In the genomic region with DNA sequence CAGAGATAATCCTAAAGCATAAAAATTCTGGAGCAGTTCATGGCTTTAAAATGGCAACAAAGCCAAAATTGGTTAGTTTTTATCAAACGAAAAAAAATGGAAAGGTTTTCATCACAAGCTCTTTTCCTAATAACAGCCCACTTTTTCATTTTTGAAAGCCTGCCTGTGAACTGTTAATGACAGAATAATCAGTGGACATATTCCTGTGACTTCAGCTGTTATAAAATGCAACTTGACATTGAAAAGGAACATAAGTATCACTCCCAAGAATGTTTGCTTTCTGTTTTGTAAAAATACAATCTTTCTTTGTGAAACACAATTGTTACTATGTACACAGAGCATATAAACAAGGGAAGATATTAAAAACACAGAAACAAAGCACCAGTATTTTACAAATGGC, we compare ENCODE assay signal across 14 cellular contexts. TPM values are rescaled to one million over a fixed set of nuclear protein-coding genes. Genes with fewer than 3 reads are reported as not detected.
"Had no signal": no experiment of that assay in that cellular context is flagged by ENCODE, and none has a peak within 500 bp of the region (broad histone marks: within the 10 kb centered on the region; RNA-seq: fewer than 3 reads in every experiment).

No MANE protein-coding gene starts in this region.

- H3K27ac ChIP-seq: cardiac muscle cell, esophagus muscularis mucosa, neural progenitor cell, tibial artery, VCaP had no signal

- H3K27me3 ChIP-seq: cardiac muscle cell, esophagus muscularis mucosa, neural progenitor cell, tibial artery had no signal

- H3K4me2 ChIP-seq: neural progenitor cell had no signal

- H3K36me3 Mint-ChIP-seq: neural progenitor cell had no signal

- ATAC-seq: activated CD8-positive, alpha-beta T cell treated with anti-CD3 and anti-CD28 coated beads, Interleukin-2, amount 10 ng/mL, durations not matched to agents 7 days and 5 days; left ventricle myocardium superior had no signal

- H3K27ac Mint-ChIP-seq: activated CD8-positive, alpha-beta T cell treated with anti-CD3 and anti-CD28 coated beads, Interleukin-2, amount 10 ng/mL, durations not matched to agents 7 days and 5 days; activated T-helper 1 cell treated with anti-CD3 and anti-CD28 coated beads, Interleukin-12 subunit alpha, Interleukin-12 subunit beta, Interleukin-2, Interleukin-4 antibody, amounts not matched to agents 30 ng/mL and 10 ng/mL and 1 ng/mL, durations not matched to agents 14 hours and 24 hours and 36 hours; neural progenitor cell had no signal

- DNase-seq: activated CD4-positive, alpha-beta T cell treated with anti-CD3 and anti-CD28 coated beads for 4 hours; activated CD8-positive, alpha-beta T cell treated with anti-CD3 and anti-CD28 coated beads, Interleukin-2, amount 10 ng/mL, durations not matched to agents 7 days and 5 days; activated naive CD4-positive, alpha-beta T cell; foreskin fibroblast; left ventricle myocardium superior; posterior cingulate gyrus; small intestine; T1000; tibial artery had no signal

- H3K9me3 Mint-ChIP-seq: activated T-helper 1 cell treated with anti-CD3 and anti-CD28 coated beads, Interleukin-12 subunit alpha, Interleukin-12 subunit beta, Interleukin-2, Interleukin-4 antibody, amounts not matched to agents 30 ng/mL and 10 ng/mL and 1 ng/mL, durations not matched to agents 14 hours and 24 hours and 36 hours had no signal

- H3K4me1 ChIP-seq: neural progenitor cell, tibial artery had no signal

- H3K9ac ChIP-seq: neural progenitor cell had no signal

- H3K4me3 ChIP-seq: cardiac muscle cell, esophagus muscularis mucosa, neural progenitor cell, tibial artery had no signal

- H3K4me3 Mint-ChIP-seq: activated CD8-positive, alpha-beta T cell treated with anti-CD3 and anti-CD28 coated beads, Interleukin-2, amount 10 ng/mL, durations not matched to agents 7 days and 5 days; activated T-helper 1 cell treated with anti-CD3 and anti-CD28 coated beads, Interleukin-12 subunit alpha, Interleukin-12 subunit beta, Interleukin-2, Interleukin-4 antibody, amounts not matched to agents 30 ng/mL and 10 ng/mL and 1 ng/mL, durations not matched to agents 14 hours and 24 hours and 36 hours; neural progenitor cell had no signal

- H3K36me3 ChIP-seq: cardiac muscle cell, esophagus muscularis mucosa, neural progenitor cell, tibial artery had no signal

- H2AFZ ChIP-seq: neural progenitor cell had no signal

RNA-seq across cellular contexts. Expression of gene MACC1, which starts 26.6 kb away (rescaled TPM):
- total RNA-seq: activated T-helper 1 cell treated with anti-CD3 and anti-CD28 coated beads, Interleukin-12 subunit alpha, Interleukin-12 subunit beta, Interleukin-2, Interleukin-4 antibody, amounts not matched to agents 30 ng/mL and 10 ng/mL and 1 ng/mL, durations not matched to agents 14 hours and 24 hours and 36 hours had no signal
- polyA plus RNA-seq: cardiac muscle cell had no signal
